Comparison of ENCODE assay signal across 9 cellular contexts in genomic region chr20:57509665-57510237, GRCh38. TPM values are rescaled to one million over a fixed set of nuclear protein-coding genes. Genes with fewer than 3 reads are reported as not detected.
A peak's percentile ranks its signal among the peaks of the same experiment; 100 is the strongest.
DNase-seq lines count a peak whose midpoint lies in the region; ATAC-seq, FAIRE-seq and TF ChIP-seq lines count a peak whose summit lies in the region.
"Had no signal": no experiment of that assay in that cellular context is flagged by ENCODE, and none has a peak within 500 bp of the region (broad histone marks: within the 10 kb centered on the region; RNA-seq: fewer than 3 reads in every experiment).

No MANE protein-coding gene starts in this region.

- H4K8ac ChIP-seq in mesendoderm (ENCODE audit: low read depth, low read length), result no peak overlapping the region

- H3K36me3 Mint-ChIP-seq in astrocyte (ENCODE audit: low read depth, unreplicated experiment), result no peaks in the 10 kb centered on the region
- H3K36me3 Mint-ChIP-seq: immature natural killer cell had no signal

- H3K27me3 Mint-ChIP-seq in astrocyte (ENCODE audit: low read depth, unreplicated experiment), result peaks cover 19% of the 10 kb centered on the region

- H2AK5ac ChIP-seq in mesendoderm (ENCODE audit: low read length), result no peak overlapping the region

- no peak overlapping the region for H2BK15ac ChIP-seq in mesendoderm (replicated peaks; ENCODE audit: low read depth)

- H4K20me1 ChIP-seq in KMS-11 (ENCODE audit: insufficient read depth) (no peaks in the 10 kb centered on the region), astrocyte (ENCODE audit: insufficient read depth, low read length) (no peaks in the 10 kb centered on the region)

- no peaks in the 10 kb centered on the region for H3K4me1 Mint-ChIP-seq in astrocyte (ENCODE audit: low read depth, unreplicated experiment)
- H3K4me1 Mint-ChIP-seq: immature natural killer cell had no signal

- no peak for FAIRE-seq in astrocyte (lab: Jason Lieb, UNC)

- no peaks in the 10 kb centered on the region for H3K9me3 Mint-ChIP-seq in astrocyte (ENCODE audit: unreplicated experiment)
- H3K9me3 Mint-ChIP-seq: immature natural killer cell had no signal

- H3K9me3 ChIP-seq in astrocyte (ENCODE audit: insufficient read depth, low read depth, low read length), result no peaks in the 10 kb centered on the region

- TF ChIP-seq CTCF in KMS-11 (conservative IDR thresholded peaks at IDR 0.05; ENCODE audit: low read depth, low read length) (peak; percentile 27; the same call in 1 of the 2 replicates), astrocyte (IDR thresholded peaks at IDR 0.05; ENCODE audit: insufficient read depth, low read depth, low read length) (peak; percentile 8)

- ATAC-seq in HG03571 (IDR thresholded peaks at IDR 0.05; ENCODE audit: unreplicated experiment) (no peak), GM21619 (IDR thresholded peaks at IDR 0.05; ENCODE audit: unreplicated experiment) (no peak), GM21717 (IDR thresholded peaks at IDR 0.05; ENCODE audit: unreplicated experiment) (no peak)

- H2AFZ ChIP-seq in KMS-11 (ENCODE audit: low read depth) (no peak overlapping the region), astrocyte (ENCODE audit: low read depth, low read length) (no peak overlapping the region)

- H3K4me1 ChIP-seq in KMS-11 (ENCODE audit: low read depth, poor library complexity, severe bottlenecking) (no peaks in the 10 kb centered on the region), astrocyte (ENCODE audit: insufficient read depth, low read length) (no peaks in the 10 kb centered on the region), mesendoderm (ENCODE audit: control insufficient read depth, low read depth, low read length) (no peaks in the 10 kb centered on the region)

- no peaks in the 10 kb centered on the region for H3K79me1 ChIP-seq in mesendoderm (ENCODE audit: low read length)

- H3K27ac ChIP-seq in KMS-11, result no peak overlapping the region
- no peak overlapping the region for H3K27ac ChIP-seq in astrocyte (ENCODE audit: low read depth, low read length)
- no peak overlapping the region for H3K27ac ChIP-seq in mesendoderm (ENCODE audit: low read depth, low read length)

- H3K4me3 ChIP-seq in KMS-11 (IDR thresholded peaks at IDR 0.05; ENCODE audit: insufficient read depth, low read depth, low read length) (no peak overlapping the region), astrocyte (ENCODE audit: insufficient read depth, low read depth, low read length) (no peak overlapping the region), mesendoderm (ENCODE audit: low read length) (no peak overlapping the region)

- H3K4me2 ChIP-seq in KMS-11, result no peak overlapping the region
- H3K4me2 ChIP-seq in astrocyte (ENCODE audit: low read length), result no peak overlapping the region
- no peak overlapping the region for H3K4me2 ChIP-seq in mesendoderm (ENCODE audit: low read length)

- H3K36me3 ChIP-seq in KMS-11 (ENCODE audit: insufficient read depth) (no peaks in the 10 kb centered on the region), astrocyte (ENCODE audit: insufficient read depth, low read length) (no peaks in the 10 kb centered on the region), mesendoderm (ENCODE audit: control insufficient read depth, insufficient read depth, low read length) (no peaks in the 10 kb centered on the region)

- no peak overlapping the region for H3K18ac ChIP-seq in mesendoderm (ENCODE audit: low read length)

- WGBS in mesendoderm (ENCODE audit: extremely low coverage, insufficient coverage, low lambda C conversion rate), result no CpG with 5 or more reads among the region's 5 CpGs

- H2BK5ac ChIP-seq in mesendoderm (ENCODE audit: low read length), result no peak overlapping the region

- H4K5ac ChIP-seq in mesendoderm (ENCODE audit: low read length), result no peak overlapping the region

- no peak overlapping the region for H3K4ac ChIP-seq in mesendoderm (ENCODE audit: low read depth, low read length)

- no peak overlapping the region for H3K56ac ChIP-seq in mesendoderm (ENCODE audit: low read length)

- no peak overlapping the region for H3K4me3 Mint-ChIP-seq in astrocyte (ENCODE audit: unreplicated experiment)
- H3K4me3 Mint-ChIP-seq: immature natural killer cell had no signal

- DNase-seq in ELR (ENCODE audit: low read depth), result peak; percentile 52
- DNase-seq in astrocyte (ENCODE audit: low read depth), result no peak
- DNase-seq in mesendoderm, result peak; percentile 40
- DNase-seq in DMS79 treated with DMSO at 0.1 percent for 48 hours (lab: John Stamatoyannopoulos, UW), result no peak
- DNase-seq: immature natural killer cell had no signal

- H3K27ac Mint-ChIP-seq in astrocyte (ENCODE audit: unreplicated experiment), result no peak overlapping the region
- H3K27ac Mint-ChIP-seq: immature natural killer cell had no signal

- H3K9ac ChIP-seq in KMS-11 (no peak overlapping the region), astrocyte (ENCODE audit: low read length) (no peak overlapping the region), mesendoderm (ENCODE audit: low read length) (no peak overlapping the region)

- H3K79me2 ChIP-seq in KMS-11 (ENCODE audit: insufficient read depth, low read depth) (no peaks in the 10 kb centered on the region), astrocyte (ENCODE audit: insufficient read depth, low read length) (no peaks in the 10 kb centered on the region), mesendoderm (ENCODE audit: control insufficient read depth, insufficient read depth, low read length) (no peaks in the 10 kb centered on the region)

- no peak overlapping the region for H3K23ac ChIP-seq in mesendoderm (ENCODE audit: low read length)

- H3K27me3 ChIP-seq in KMS-11 (ENCODE audit: insufficient read depth, low read depth) (no peaks in the 10 kb centered on the region), astrocyte (ENCODE audit: insufficient read depth, low read length) (peaks cover 12% of the 10 kb centered on the region), mesendoderm (ENCODE audit: insufficient read depth, low read length, poor library complexity) (no peaks in the 10 kb centered on the region)

- no peak overlapping the region for H2BK120ac ChIP-seq in mesendoderm (ENCODE audit: low read depth, low read length)

RNA-seq across cellular contexts. Expression of gene CTCFL, which starts 15.2 kb away (rescaled TPM):
- total RNA-seq in astrocyte, result not detected in 2 replicates
- polyA plus RNA-seq in mesendoderm (2013, experiment 1 of 2), result 0.74 TPM
- 0.84 TPM for polyA plus RNA-seq in mesendoderm (2013, experiment 2 of 2)
- polyA plus RNA-seq: immature natural killer cell had no signal

RNA-seq across cellular contexts. Expression of gene PCK1, which starts 51.2 kb away (rescaled TPM):
- total RNA-seq in astrocyte, result not detected in 2 replicates
- not detected for polyA plus RNA-seq in mesendoderm (2013, experiment 1 of 2)
- polyA plus RNA-seq in mesendoderm (2013, experiment 2 of 2), result not detected
- polyA plus RNA-seq: immature natural killer cell had no signal

Comparison
In these comparisons a context has a peak if more than half of its experiments do, and no peak if none do; other contexts are left out.
1. DNase-seq: peak in ELR (single experiment) and mesendoderm (single experiment); none in astrocyte (single experiment) and DMS79 treated with DMSO at 0.1 percent for 48 hours (single experiment).